Comparison of ENCODE assay signal across 1 cellular context in genomic region chr2:37322368-37322767, GRCh38.
TF ChIP-seq lines count a peak whose summit lies in the region.

No MANE protein-coding gene starts in this region.

TF ChIP-seq in HepG2, 621 proteins besides CTCF, POLR2A, EP300 and RAD21:
- TF ChIP-seq ZBTB42 (CRISPR knock-in tag; IDR thresholded peaks at IDR 0.05) = no peak
- TF ChIP-seq ZNF180 (CRISPR knock-in tag; IDR thresholded peaks at IDR 0.05; ENCODE audit: borderline replicate concordance, low read depth) = no peak
- no peak for TF ChIP-seq SPEN (CRISPR knock-in tag; IDR thresholded peaks at IDR 0.05; ENCODE audit: low read depth)
- no peak for TF ChIP-seq THAP8 (CRISPR knock-in tag; IDR thresholded peaks at IDR 0.05; ENCODE audit: borderline replicate concordance)
- TF ChIP-seq TRIM24 (CRISPR knock-in tag; IDR thresholded peaks at IDR 0.05) = no peak
- TF ChIP-seq HOXA3 (CRISPR knock-in tag; IDR thresholded peaks at IDR 0.05) = no peak
- no peak for TF ChIP-seq CHD4 (IDR thresholded peaks at IDR 0.05; ENCODE audit: borderline replicate concordance, low read length)
